Comparison of ENCODE assay signal across 9 cellular contexts in genomic region chr10:3043512-3044368, GRCh38. TPM values are rescaled to one million over a fixed set of nuclear protein-coding genes. Genes with fewer than 3 reads are reported as not detected.
DNase-seq lines count a peak whose midpoint lies in the region; ATAC-seq and TF ChIP-seq lines count a peak whose summit lies in the region.
"Had no signal": no experiment of that assay in that cellular context is flagged by ENCODE, and none has a peak within 500 bp of the region (broad histone marks: within the 10 kb centered on the region; RNA-seq: fewer than 3 reads in every experiment).

No MANE protein-coding gene starts in this region.

- DNase-seq in DMS79 (lab: John Stamatoyannopoulos, UW) = peak; percentile 5
- peak; percentile 80 for DNase-seq in IMR-90
- DNase-seq in Panc1 (ENCODE audit: low read depth, low spot score) = peak; percentile 25
- peak; percentile 68 for DNase-seq in activated naive CD4-positive, alpha-beta T cell treated with anti-CD3 and anti-CD28 coated beads, Interleukin-2, amount 10 ng/mL, durations not matched to agents 7 days and 5 days
- peak; percentile 31 for DNase-seq in glomerular endothelial cell (ENCODE audit: extremely low read depth, low read depth, low spot score)
- peak; percentile 51 to 68 for DNase-seq in trophoblast cell

- H3K4ac ChIP-seq in IMR-90 (ENCODE audit: low read depth, low read length) (peak overlapping the region; percentile 82), trophoblast cell (ENCODE audit: low read depth, low read length) (no peak overlapping the region)

- no peaks in the 10 kb centered on the region for H3K36me3 ChIP-seq in IMR-90 (ENCODE audit: control insufficient read depth, insufficient read depth, low read length)
- no peaks in the 10 kb centered on the region for H3K36me3 ChIP-seq in Panc1 (ENCODE audit: control insufficient read depth, insufficient read depth, low read length)
- no peaks in the 10 kb centered on the region for H3K36me3 ChIP-seq in trophoblast cell (ENCODE audit: control insufficient read depth in 1 of 2, insufficient read depth in 2 of 2, low read length in 2 of 2)

- H2BK5ac ChIP-seq in IMR-90 (ENCODE audit: low read depth, low read length, poor library complexity, severe bottlenecking) = peak overlapping the region; percentile 50
- H2BK5ac ChIP-seq in trophoblast cell (ENCODE audit: low read depth, low read length, poor library complexity) = peak overlapping the region; percentile 7

- H3K4me1 Mint-ChIP-seq in activated naive CD4-positive, alpha-beta T cell treated with anti-CD3 and anti-CD28 coated beads, Interleukin-2, amount 10 ng/mL, durations not matched to agents 7 days and 5 days = no peaks in the 10 kb centered on the region

- H3K79me1 ChIP-seq in IMR-90 (ENCODE audit: low read depth in 1 of 2, low read length in 2 of 2) (peaks cover 0 to 14% of the 10 kb centered on the region in 2 experiments; a peak in 3 of 4 replicates), trophoblast cell (ENCODE audit: low read length) (peaks cover 21% of the 10 kb centered on the region)

- in situ Hi-C loops in IMR-90 (cut with MboI; ENCODE audit: low sequenced_read_pairs) (loop anchor here (5.0 to 10.0 kb wide), 2 partner anchors 111 to 1929 kb away; no protein-coding TSS in a partner anchor), Panc1 (cut with HindIII; ENCODE audit: low pct_unique_long_range_greater_than_20kb, low sequenced_read_pairs) (no loop called here)

- peaks cover 42% of the 10 kb centered on the region for H3K27me3 Mint-ChIP-seq in activated naive CD4-positive, alpha-beta T cell treated with anti-CD3 and anti-CD28 coated beads, Interleukin-2, amount 10 ng/mL, durations not matched to agents 7 days and 5 days

- H3K36me3 Mint-ChIP-seq in activated naive CD4-positive, alpha-beta T cell treated with anti-CD3 and anti-CD28 coated beads, Interleukin-2, amount 10 ng/mL, durations not matched to agents 7 days and 5 days = no peaks in the 10 kb centered on the region
- H3K36me3 Mint-ChIP-seq: activated naive CD8-positive, alpha-beta T cell had no signal

- H3K9ac ChIP-seq in IMR-90 (ENCODE audit: low read depth, low read length) (peak overlapping the region; percentile 27), trophoblast cell (ENCODE audit: low read length) (peak overlapping the region; percentile 45)

- H3K4me1 ChIP-seq in IMR-90 (ENCODE audit: control insufficient read depth, insufficient read depth, low read length) (peaks cover 30% of the 10 kb centered on the region), Panc1 (ENCODE audit: control insufficient read depth, insufficient read depth, low read length) (peaks cover 11% of the 10 kb centered on the region), trophoblast cell (ENCODE audit: control insufficient read depth in 1 of 2, insufficient read depth in 2 of 2, low read length in 2 of 2) (peaks cover 13 to 23% of the 10 kb centered on the region in 2 experiments)

- peak overlapping the region; percentile 51; the same call in 1 of the 2 replicates for H3K23ac ChIP-seq in IMR-90 (ENCODE audit: low read depth, low read length)
- H3K23ac ChIP-seq in trophoblast cell (ENCODE audit: low read length) = no peak overlapping the region

- dilution Hi-C loops in IMR-90 (cut with HindIII; ENCODE audit: low sequenced_read_pairs, unreplicated experiment) = loop anchor here (25.0 kb wide), 1 partner anchor 106 kb away; no protein-coding TSS in a partner anchor

- TF ChIP-seq CTCF in IMR-90 (conservative IDR thresholded peaks at IDR 0.05; ENCODE audit: low read depth, low read length) (peak; percentile 96), Panc1 (IDR thresholded peaks at IDR 0.05) (peak; percentile 81)

- CTCF ChIA-PET in IMR-90 (lab: Yijun Ruan, JAX) = interaction anchor here (0.6 to 3.9 kb wide), 15 partner anchors 9 to 1994 kb away, joined by 3 to 38 read pairs (median 5); no protein-coding TSS in a partner anchor
- CTCF ChIA-PET in Panc1 (lab: Charles Lee) = interaction anchor here (1.1 kb wide), 1 partner anchor 73 kb away, joined by 4 read pairs; no protein-coding TSS in a partner anchor
- CTCF ChIA-PET in activated naive CD4-positive, alpha-beta T cell treated with anti-CD3 and anti-CD28 coated beads, Interleukin-2, amount 10 ng/mL, durations not matched to agents 7 days and 5 days (lab: Charles Lee) = interaction anchor here (0.7 to 3.0 kb wide), 6 partner anchors 14 to 205 kb away, joined by 3 to 44 read pairs (median 4); no protein-coding TSS in a partner anchor

- peak overlapping the region; percentile 75 for H2AFZ ChIP-seq in IMR-90 (replicated peaks; ENCODE audit: low read length, poor library complexity)
- H2AFZ ChIP-seq in trophoblast cell (ENCODE audit: insufficient read depth, low read length, poor library complexity) = no peak overlapping the region

- H3K79me2 ChIP-seq in trophoblast cell (ENCODE audit: control insufficient read depth, insufficient read depth, low read length, poor library complexity) = peaks cover 7% of the 10 kb centered on the region

- H4K5ac ChIP-seq in IMR-90 (ENCODE audit: low read depth, low read length) = peak overlapping the region; percentile 65; the same call in 1 of the 2 replicates

- no peaks in the 10 kb centered on the region for H3K9me3 ChIP-seq in IMR-90 (ENCODE audit: control insufficient read depth, insufficient read depth, low read length)
- no peaks in the 10 kb centered on the region for H3K9me3 ChIP-seq in Panc1 (ENCODE audit: control insufficient read depth, insufficient read depth, low read depth, low read length)
- peaks cover 2% of the 10 kb centered on the region for H3K9me3 ChIP-seq in trophoblast cell (ENCODE audit: insufficient read depth, low read depth, low read length)

- H3K27me3 ChIP-seq in IMR-90 (ENCODE audit: control insufficient read depth, insufficient read depth, low read length) = no peaks in the 10 kb centered on the region
- H3K27me3 ChIP-seq in Panc1 (ENCODE audit: control insufficient read depth, insufficient read depth, low read length) = no peaks in the 10 kb centered on the region
- no peaks in the 10 kb centered on the region for H3K27me3 ChIP-seq in trophoblast cell (ENCODE audit: insufficient read depth, low read length)

- POLR2A ChIA-PET in IMR-90 (lab: Charles Lee; ENCODE audit: unreplicated experiment) = no interaction called here
- POLR2A ChIA-PET in Panc1 (lab: Charles Lee) = no interaction called here

- BruUV-seq in IMR-90 (replicated peaks; lab: Mats Ljungman, UMichigan) = no TSS peak
- BruUV-seq in Panc1 (replicated peaks; lab: Mats Ljungman, UMichigan) = no TSS peak

- peak overlapping the region; percentile 72 for H2BK12ac ChIP-seq in trophoblast cell (ENCODE audit: low read length)

- peak overlapping the region; percentile 29 for H2AK9ac ChIP-seq in IMR-90 (replicated peaks; ENCODE audit: low read depth, low read length, poor library complexity)

- H4K91ac ChIP-seq in IMR-90 (ENCODE audit: insufficient read depth, low read depth, low read length) (peak overlapping the region; percentile 83), trophoblast cell (ENCODE audit: low read depth, low read length) (peak overlapping the region; percentile 59)

- peak overlapping the region; percentile 47 to 76 for H4K8ac ChIP-seq in IMR-90 (ENCODE audit: low read depth in 2 of 2, low read length in 2 of 2)
- no peak overlapping the region for H4K8ac ChIP-seq in trophoblast cell (ENCODE audit: low read depth, low read length)

- H2AK5ac ChIP-seq in IMR-90 (ENCODE audit: low read depth, low read length) (peak overlapping the region; percentile 80), trophoblast cell (ENCODE audit: low read length) (no peak overlapping the region)

- no peak overlapping the region for H3K27ac Mint-ChIP-seq in activated naive CD4-positive, alpha-beta T cell treated with anti-CD3 and anti-CD28 coated beads, Interleukin-2, amount 10 ng/mL, durations not matched to agents 7 days and 5 days
- H3K27ac Mint-ChIP-seq: activated naive CD8-positive, alpha-beta T cell had no signal

- H3K4me2 ChIP-seq in IMR-90 (ENCODE audit: low read depth, low read length) (peak overlapping the region; percentile 38; the same call in 1 of the 2 replicates), trophoblast cell (ENCODE audit: low read length) (no peak overlapping the region)

- H3K9me3 Mint-ChIP-seq in activated naive CD4-positive, alpha-beta T cell treated with anti-CD3 and anti-CD28 coated beads, Interleukin-2, amount 10 ng/mL, durations not matched to agents 7 days and 5 days = peaks cover 2% of the 10 kb centered on the region

- H2BK20ac ChIP-seq in IMR-90 (ENCODE audit: low read depth, low read length) = peak overlapping the region; percentile 80

- intact Hi-C loops in IMR-90 (cut with micrococcal nuclease) (loop anchor here (1.0 to 2.0 kb wide), 3 partner anchors 65 to 1933 kb away; no protein-coding TSS in a partner anchor), Panc1 (cut with micrococcal nuclease; ENCODE audit: unreplicated experiment) (loop anchor here (2.0 to 5.0 kb wide), 2 partner anchors 101 to 115 kb away; no protein-coding TSS in a partner anchor)

- no peak overlapping the region for H3K4me3 Mint-ChIP-seq in activated naive CD4-positive, alpha-beta T cell treated with anti-CD3 and anti-CD28 coated beads, Interleukin-2, amount 10 ng/mL, durations not matched to agents 7 days and 5 days
- H3K4me3 Mint-ChIP-seq: activated naive CD8-positive, alpha-beta T cell had no signal

- WGBS in IMR-90 (ENCODE audit: extremely low coverage in 2 of 2, insufficient read length in 1 of 2), 2 experiments = 25% methylated on average over 4 of the region's 16 CpGs; no CpG with 5 or more reads in 1 of the 2 experiments
- no CpG with 5 or more reads among the region's 16 CpGs for WGBS in trophoblast cell (ENCODE audit: extremely low coverage, insufficient coverage, insufficient read length)

- H3K9me1 ChIP-seq in IMR-90 (ENCODE audit: insufficient read depth, low read length) = peaks cover 20% of the 10 kb centered on the region

- H3K14ac ChIP-seq in IMR-90 (replicated peaks; ENCODE audit: low read depth, low read length) (peak overlapping the region; percentile 19), trophoblast cell (ENCODE audit: low read length) (peak overlapping the region; percentile 46)

- peak; percentile 96 for TF ChIP-seq RAD21 in IMR-90 (IDR thresholded peaks at IDR 0.05; ENCODE audit: low read length)

- H3K4me3 ChIP-seq in IMR-90 (ENCODE audit: insufficient read depth, low read depth, low read length) (no peak overlapping the region), Panc1 (ENCODE audit: low read depth in 2 of 2, low read length in 2 of 2) (no peak overlapping the region), trophoblast cell (ENCODE audit: low read depth, low read length) (no peak overlapping the region)

- H4K12ac ChIP-seq in trophoblast cell (ENCODE audit: low read depth, low read length) = no peak overlapping the region

- peak; percentile 36; the same call in 1 of the 2 replicates for TF ChIP-seq POLR2A in IMR-90 (IDR thresholded peaks at IDR 0.05; ENCODE audit: low read depth, low read length)

- H3K56ac ChIP-seq in IMR-90 (ENCODE audit: extremely low read depth, insufficient read depth, low read length) = no peak overlapping the region; the same call in 1 of the 2 replicates

- H3K27ac ChIP-seq in IMR-90 (ENCODE audit: insufficient read depth, low read length) = peak overlapping the region; percentile 78
- no peak overlapping the region for H3K27ac ChIP-seq in Panc1 (ENCODE audit: low read length)
- no peak overlapping the region for H3K27ac ChIP-seq in trophoblast cell (ENCODE audit: low read depth, low read length)

- peak overlapping the region; percentile 82; the same call in 2 of the 3 replicates for H2BK15ac ChIP-seq in IMR-90 (ENCODE audit: low read depth, low read length)

- H3K18ac ChIP-seq in IMR-90 (ENCODE audit: low read depth, low read length) = peak overlapping the region; percentile 51
- peak overlapping the region; percentile 57 for H3K18ac ChIP-seq in trophoblast cell (ENCODE audit: low read length)

- no peaks in the 10 kb centered on the region for H4K20me1 ChIP-seq in IMR-90 (ENCODE audit: insufficient read depth, low read length)

- H2BK120ac ChIP-seq in IMR-90 (ENCODE audit: low read depth, low read length) (peak overlapping the region; percentile 76), trophoblast cell (ENCODE audit: insufficient read depth, low read length, poor library complexity) (peak overlapping the region; percentile 39)

- ATAC-seq in GM21381 (IDR thresholded peaks at IDR 0.05; ENCODE audit: unreplicated experiment) = peak; percentile 79
- peak; percentile 59 for ATAC-seq in IMR-90 (ENCODE audit: low read depth)
- peak; percentile 94 for ATAC-seq in Panc1
- ATAC-seq in HG02840 (IDR thresholded peaks at IDR 0.05; ENCODE audit: low FRiP score, unreplicated experiment) = no peak

RNA-seq across cellular contexts. Expression of gene PFKP, which starts 23.6 kb away (rescaled TPM):
- total RNA-seq in IMR-90 (2012; rRNA removed) (281 and 294 TPM in 2 replicates), Panc1 (2021; ENCODE audit: unreplicated experiment) (232 TPM), glomerular endothelial cell (273 and 280 TPM in 2 replicates)
- polyA plus RNA-seq in IMR-90 (2012; rRNA removed) = 223 and 249 TPM in 2 replicates
- polyA plus RNA-seq in IMR-90 (2012; cell fraction: cytosol; rRNA removed) = 173 and 244 TPM in 2 replicates
- polyA plus RNA-seq in IMR-90 (2012; cell fraction: nucleus; rRNA removed; ENCODE audit: low replicate concordance) = 276 and 335 TPM in 2 replicates
- polyA plus RNA-seq in Panc1 (2012; ENCODE audit: insufficient read length) = 436 TPM
- 229 and 243 TPM in 2 replicates for polyA plus RNA-seq in trophoblast cell (2013)

Comparison
In these comparisons a context has a peak if more than half of its experiments do, and no peak if none do; other contexts are left out.
1. DNase-seq: peak in every context shown above with its lines; median percentile 80 in IMR-90; 68 in activated naive CD4-positive, alpha-beta T cell treated with anti-CD3 and anti-CD28 coated beads, Interleukin-2, amount 10 ng/mL, durations not matched to agents 7 days and 5 days; 60 in trophoblast cell; 31 in glomerular endothelial cell; 25 in Panc1; 5 in DMS79.